8 cellular contexts compared by ENCODE assay signal in the genomic region with DNA sequence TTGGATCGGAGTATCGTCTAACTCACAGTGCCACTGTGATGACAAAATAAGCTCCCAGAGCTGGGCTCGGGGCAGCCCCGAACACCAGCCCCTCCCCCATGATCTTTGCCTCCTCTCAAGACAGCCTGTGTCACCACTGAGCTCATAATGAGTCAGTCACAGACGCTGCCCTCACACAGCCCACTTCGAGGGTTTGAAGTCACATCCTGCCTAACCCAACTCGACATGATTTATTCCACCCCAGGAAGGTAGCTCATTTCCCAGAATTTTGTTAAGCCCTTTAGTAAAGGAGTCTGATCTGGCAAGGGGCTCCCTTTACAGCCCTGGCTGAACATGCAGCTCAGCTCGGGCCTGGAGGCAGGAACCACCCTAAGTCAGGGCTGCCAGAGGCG. TPM values are rescaled to one million over a fixed set of nuclear protein-coding genes. Genes with fewer than 3 reads are reported as not detected.
DNase-seq lines count a peak whose midpoint lies in the region; TF ChIP-seq lines count a peak whose summit lies in the region.

No MANE protein-coding gene starts in this region.

- 44 to 59% (median 47%) methylated on average over 9 of the region's 9 CpGs for WGBS in ovary, 3 donors
- WGBS in tibial nerve, 2 donors = 16 to 27% methylated on average over 9 of the region's 9 CpGs

- no peaks in the 10 kb centered on the region for H3K27me3 ChIP-seq in ovary
- no peaks in the 10 kb centered on the region for H3K27me3 ChIP-seq in tibial nerve

- no peaks in the 10 kb centered on the region for H3K9me3 ChIP-seq in ovary
- no peaks in the 10 kb centered on the region for H3K9me3 ChIP-seq in tibial nerve

- H3K27ac ChIP-seq in ovary (peak overlapping the region in 1 of 2 donors; percentile 41), tibial nerve (peak overlapping the region; percentile 22 to 70 (median 64))

- peaks cover 55% of the 10 kb centered on the region for H3K4me1 ChIP-seq in ovary (ENCODE audit: insufficient read depth)
- peaks cover 0 to 98% (median 93%) of the 10 kb centered on the region in 4 donors for H3K4me1 ChIP-seq in tibial nerve

- H3K36me3 ChIP-seq in ovary (no peaks in the 10 kb centered on the region), tibial nerve (no peaks in the 10 kb centered on the region)

- TF ChIP-seq CTCF in ovary (IDR thresholded peaks at IDR 0.05) = no peak
- TF ChIP-seq CTCF in tibial nerve (IDR thresholded peaks at IDR 0.05) = no peak

- peak; percentile 84 for DNase-seq in ELF-1 (ENCODE audit: low read depth, low spot score)
- peak; percentile 98 for DNase-seq in M059J (ENCODE audit: low read depth)
- DNase-seq in activated CD8-positive, alpha-beta memory T cell treated with anti-CD3 and anti-CD28 coated beads, Interleukin-2, amount 50 U/mL, for 24 hours (ENCODE audit: extremely low read depth) = peak; percentile 83
- peak; percentile 79 to 90 for DNase-seq in erythroblast (lab: John Stamatoyannopoulos, UW)
- peak in 1 of 5 donors; percentile 68 for DNase-seq in ovary
- DNase-seq in tibial nerve (ENCODE audit: low spot score in 2 of 2) = no peak
- DNase-seq in HuH-7 (ENCODE audit: low spot score) = no peak
- no peak for DNase-seq in DMS 273 treated with DMSO at 0.1 percent for 48 hours (lab: John Stamatoyannopoulos, UW)

- TF ChIP-seq EP300 in ovary (IDR thresholded peaks at IDR 0.05) (peak; percentile 51), tibial nerve (IDR thresholded peaks at IDR 0.05) (peak; percentile 49 to 73)

- TF ChIP-seq POLR2A in erythroblast (IDR thresholded peaks at IDR 0.05; ENCODE audit: low read length) = no peak
- no peak for TF ChIP-seq POLR2A in ovary (IDR thresholded peaks at IDR 0.05)
- no peak for TF ChIP-seq POLR2A in tibial nerve (IDR thresholded peaks at IDR 0.05)

- intact Hi-C loops in ovary (cut with DNase I) = loop anchor here in 1 of 4 donors (5.0 kb wide), 1 partner anchor 33 kb away; no protein-coding TSS in a partner anchor

- H3K4me3 ChIP-seq in ovary (no peak overlapping the region), tibial nerve (no peak overlapping the region)

RNA-seq across cellular contexts. Expression of a gene that starts 22.8 kb away (rescaled TPM):
- 151 and 320 TPM in 2 replicates for total RNA-seq in M059J (2014; rRNA removed; shearing (Covaris generic))
- total RNA-seq in ovary = 100 to 1,000 TPM; 128 to 452 (median 348) TPM
- 100 to 1,000 TPM; 196 to 530 TPM for polyA plus RNA-seq in ovary
- 100 to 1,000 TPM; 361 to 406 (median 386) TPM for total RNA-seq in tibial nerve

Comparison
In these comparisons a context has a peak if more than half of its experiments do, and no peak if none do; other contexts are left out.
1. DNase-seq: peak in ELF-1 (single experiment), M059J (single experiment), activated CD8-positive, alpha-beta memory T cell treated with anti-CD3 and anti-CD28 coated beads, Interleukin-2, amount 50 U/mL, for 24 hours (single experiment) and erythroblast (2 of 2); none in tibial nerve (0 of 2), HuH-7 (single experiment) and DMS 273 treated with DMSO at 0.1 percent for 48 hours (single experiment).